Comparison of ENCODE assay signal across 21 cellular contexts in genomic region chr17:45718791-45719190, GRCh38.
"Had no signal": no experiment of that assay in that cellular context is flagged by ENCODE, and none has a peak within 500 bp of the region (broad histone marks: within the 10 kb centered on the region; RNA-seq: fewer than 3 reads in every experiment).

No MANE protein-coding gene starts in this region.

- H3K4me1 ChIP-seq: breast epithelium had no signal

- H3K4me3 ChIP-seq: breast epithelium had no signal

- DNase-seq: activated B cell treated with CpG ODN at 0.5 μM for 24 hours; activated CD4-positive, alpha-beta memory T cell treated with anti-CD3 and anti-CD28 coated beads for 36 hours; activated CD4-positive, alpha-beta T cell treated with anti-CD3 and anti-CD28 coated beads for 1 hour; activated CD4-positive, alpha-beta T cell treated with anti-CD3 and anti-CD28 coated beads, Interleukin-2, amount 10 ng/mL, durations not matched to agents 24 days and 14 days; activated CD8-positive, alpha-beta memory T cell treated with anti-CD3 and anti-CD28 coated beads for 24 hours; activated effector memory CD4-positive, alpha-beta T cell treated with anti-CD3 and anti-CD28 coated beads, Interleukin-2, amount 50 U/mL, for 16 hours; activated naive CD4-positive, alpha-beta T cell treated with Interleukin-2 at 50 U/mL for 16 hours; activated naive CD8-positive, alpha-beta T cell treated with anti-CD3 and anti-CD28 coated beads, Interleukin-2, amount 50 U/mL, for 24 hours; activated T-cell treated with anti-CD3 and anti-CD28 coated beads, Interleukin-2, amount 50 U/mL, for 4 hours; KG1; NCI-H1048; NCI-H1930; NCI-H2171 treated with DMSO at 0.1 percent for 48 hours; NCI-H345; NCI-H510A; SIG-M5; T-cell; T-helper 2 cell; T1000 had no signal

- H3K36me3 ChIP-seq: breast epithelium had no signal

- ATAC-seq: activated naive CD4-positive, alpha-beta T cell treated with anti-CD3 and anti-CD28 coated beads, Interleukin-2, amount 50 U/mL, for 72 hours; activated naive CD8-positive, alpha-beta T cell treated with anti-CD3 and anti-CD28 coated beads, Interleukin-2, amount 50 U/mL, for 24 hours; activated T-cell treated with anti-CD3 and anti-CD28 coated beads, Interleukin-2, amount 50 U/mL, for 4 hours; T-cell had no signal

- H3K27ac ChIP-seq: breast epithelium had no signal

- H3K9me3 ChIP-seq: breast epithelium had no signal
